In the genomic region with DNA sequence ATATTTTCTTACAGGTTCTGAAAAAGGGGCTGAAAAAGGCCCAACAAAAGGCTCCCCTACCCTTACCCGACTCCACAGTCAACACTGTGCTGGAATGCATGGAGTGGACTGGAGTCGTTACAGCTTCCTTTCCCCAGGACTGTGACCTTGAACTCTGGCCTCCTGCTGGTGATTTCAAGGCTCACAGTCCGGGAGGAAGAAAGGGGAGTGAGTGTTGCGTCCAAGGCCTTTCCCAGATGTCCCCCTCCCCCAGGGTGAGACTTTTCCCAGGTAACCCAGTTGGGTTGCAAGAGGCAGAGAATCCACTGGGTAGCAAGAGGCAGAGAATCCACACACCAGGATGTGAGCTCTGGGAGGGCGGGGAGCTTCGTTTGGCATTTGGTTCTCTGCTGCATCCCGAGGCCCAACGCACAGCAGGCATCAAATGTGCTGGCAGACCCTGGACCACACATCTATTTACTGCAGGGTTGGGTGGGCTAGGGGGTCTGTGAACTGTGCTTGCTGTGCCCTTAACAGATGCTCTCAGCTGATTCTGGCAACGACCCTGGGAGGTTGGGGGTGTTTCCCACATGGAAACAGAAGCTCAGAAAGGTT, we compare ENCODE assay signal across 2 cellular contexts.
TF ChIP-seq lines count a peak whose summit lies in the region.

No MANE protein-coding gene starts in this region.

TF ChIP-seq in H1, 55 proteins besides CTCF, POLR2A, EP300 and RAD21:
- TF ChIP-seq TEAD4 (IDR thresholded peaks at IDR 0.05; ENCODE audit: low read depth, low read length), result peak; percentile 79
- no peak for TF ChIP-seq NRF1 (IDR thresholded peaks at IDR 0.05; ENCODE audit: low read depth, low read length)
- no peak for TF ChIP-seq CBX8 (IDR thresholded peaks at IDR 0.05; ENCODE audit: borderline replicate concordance, low read depth, low read length)
- TF ChIP-seq BCL11A (IDR thresholded peaks at IDR 0.05; ENCODE audit: low read depth in 2 of 2, low read length in 2 of 2), result no peak
- TF ChIP-seq SUZ12 (IDR thresholded peaks at IDR 0.05; ENCODE audit: low read length), result 0 out of 2 replicates have a peak, but pooled peaks have one; percentile 25
- peak; percentile 52 for TF ChIP-seq CTBP2 (IDR thresholded peaks at IDR 0.05; ENCODE audit: borderline replicate concordance, insufficient read depth, insufficient read length, low read length)

TF ChIP-seq in liver, 16 proteins besides CTCF, POLR2A, EP300 and RAD21:
- TF ChIP-seq MAX (IDR thresholded peaks at IDR 0.05), result no peak
- TF ChIP-seq NR2F2 (IDR thresholded peaks at IDR 0.05), result peak; percentile 64
